8 cellular contexts compared by ENCODE assay signal in the genomic region with DNA sequence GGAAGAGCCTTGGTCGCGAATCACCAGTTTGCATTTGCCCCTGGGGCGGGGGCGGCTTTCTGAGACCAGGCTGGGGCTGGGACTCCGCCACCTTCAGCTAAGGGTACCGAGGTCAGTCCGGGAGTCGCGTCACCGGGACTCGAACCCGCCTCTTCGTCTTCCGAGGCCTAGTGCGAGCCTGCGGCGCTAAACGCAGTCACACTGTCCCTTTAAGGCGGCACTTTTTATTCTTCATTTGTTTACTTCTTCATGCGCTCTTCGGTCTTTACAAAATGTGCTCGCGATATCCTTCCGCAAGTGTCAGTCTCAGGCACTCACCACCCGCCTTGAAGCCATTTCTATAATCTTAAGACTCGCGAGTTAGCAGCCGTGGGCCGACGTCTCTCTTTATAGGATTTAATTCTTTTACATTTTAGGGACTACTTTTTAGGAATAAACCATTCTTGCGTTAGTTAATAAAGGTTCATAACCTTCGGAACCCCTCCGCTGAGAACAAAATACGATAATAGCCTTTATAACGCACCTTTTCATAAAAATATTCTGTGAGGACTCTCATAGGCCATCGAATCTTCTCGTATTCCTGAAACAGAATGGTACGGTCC. TPM values are rescaled to one million over a fixed set of nuclear protein-coding genes. Genes with fewer than 3 reads are reported as not detected.
DNase-seq lines count a peak whose midpoint lies in the region; ATAC-seq and TF ChIP-seq lines count a peak whose summit lies in the region.

No MANE protein-coding gene starts in this region.

- H3K9me2 ChIP-seq in Loucy (replicated peaks; ENCODE audit: low read depth, low read length) (no peaks in the 10 kb centered on the region), neural cell (ENCODE audit: insufficient read depth, low read length) (no peaks in the 10 kb centered on the region)

- peak; percentile 81 for TF ChIP-seq EP300 in neural cell (conservative IDR thresholded peaks at IDR 0.05; ENCODE audit: poor library complexity, severe bottlenecking)

- peaks cover 6% of the 10 kb centered on the region for H3F3A ChIP-seq in Loucy (ENCODE audit: low read depth)
- H3F3A ChIP-seq in neural cell (ENCODE audit: insufficient read depth, low read length, poor library complexity, severe bottlenecking), result peaks cover 4% of the 10 kb centered on the region

- peak overlapping the region; percentile 95 for H3K9ac ChIP-seq in Loucy (ENCODE audit: low read depth, low read length, poor library complexity, severe bottlenecking)
- H3K9ac ChIP-seq in neural cell (ENCODE audit: low read length), result peak overlapping the region; percentile 85
- peak overlapping the region; percentile 79 to 99 (median 95) for H3K9ac ChIP-seq in subcutaneous abdominal adipose tissue (ENCODE audit: low read length in 5 of 5)

- TF ChIP-seq CTCF in Loucy (conservative IDR thresholded peaks at IDR 0.05; ENCODE audit: low read length) (no peak), RWPE2 (IDR thresholded peaks at IDR 0.05; ENCODE audit: poor library complexity, severe bottlenecking) (no peak), fibroblast of villous mesenchyme (IDR thresholded peaks at IDR 0.05; ENCODE audit: insufficient read depth, low read depth, low read length) (no peak), neural cell (IDR thresholded peaks at IDR 0.05; ENCODE audit: poor library complexity, severe bottlenecking) (peak; percentile 32)

- H3K36me3 ChIP-seq in Loucy (ENCODE audit: insufficient read depth, low read length) (no peaks in the 10 kb centered on the region), RWPE2 (ENCODE audit: low read depth) (peaks cover 6% of the 10 kb centered on the region; the same call in 1 of the 2 replicates), neural cell (ENCODE audit: insufficient read depth, low read length) (no peaks in the 10 kb centered on the region), subcutaneous abdominal adipose tissue (ENCODE audit: control insufficient read depth in 5 of 5, insufficient read depth in 5 of 5, low read length in 5 of 5) (no peaks in the 10 kb centered on the region)

- H2AFZ ChIP-seq in Loucy (ENCODE audit: low read length) (peak overlapping the region; percentile 71), neural cell (ENCODE audit: low read depth, low read length) (peak overlapping the region; percentile 47)

- H3K9me3 ChIP-seq in Loucy (ENCODE audit: insufficient read depth, low read depth, low read length) (no peaks in the 10 kb centered on the region), RWPE2 (ENCODE audit: severe bottlenecking) (no peaks in the 10 kb centered on the region), neural cell (ENCODE audit: low read length) (no peaks in the 10 kb centered on the region), subcutaneous abdominal adipose tissue (ENCODE audit: control insufficient read depth in 5 of 5, low read length in 5 of 5) (no peaks in the 10 kb centered on the region)

- H3K27ac ChIP-seq in RWPE2 (ENCODE audit: poor library complexity, severe bottlenecking) (peak overlapping the region; percentile 80), neural cell (ENCODE audit: low read length) (peak overlapping the region; percentile 98), subcutaneous abdominal adipose tissue (ENCODE audit: low read depth, low read length) (peak overlapping the region; percentile 100)

- DNase-seq in GM03348 (ENCODE audit: low spot score) (peak; percentile 62), RWPE2 (ENCODE audit: low spot score) (no peak), fibroblast of villous mesenchyme (ENCODE audit: low read depth) (peak; percentile 97)
- peak; percentile 90 for DNase-seq in activated effector memory CD4-positive, alpha-beta T cell treated with anti-CD3 and anti-CD28 coated beads, Interleukin-2, amount 50 U/mL, for 16 hours

- ATAC-seq in RWPE2 (ENCODE audit: low read depth) (peak; percentile 5), HG03442 (IDR thresholded peaks at IDR 0.05; ENCODE audit: unreplicated experiment) (no peak)

- TF ChIP-seq RAD21 in neural cell (conservative IDR thresholded peaks at IDR 0.05), result peak; percentile 21

- H3K79me2 ChIP-seq in Loucy (ENCODE audit: insufficient read depth, low read length), result peaks cover 47% of the 10 kb centered on the region
- H3K79me2 ChIP-seq in neural cell (replicated peaks; ENCODE audit: insufficient read depth, low read length), result peaks cover 24% of the 10 kb centered on the region

- H3K27me3 ChIP-seq in Loucy (ENCODE audit: insufficient read depth, low read length, poor library complexity, severe bottlenecking), result no peaks in the 10 kb centered on the region
- H3K27me3 ChIP-seq in RWPE2 (ENCODE audit: insufficient read depth, poor library complexity, severe bottlenecking), result no peaks in the 10 kb centered on the region
- H3K27me3 ChIP-seq in neural cell (ENCODE audit: insufficient read depth, low read depth, low read length), result no peaks in the 10 kb centered on the region
- peaks cover 0 to 3% (median 0%) of the 10 kb centered on the region in 5 donors for H3K27me3 ChIP-seq in subcutaneous abdominal adipose tissue (ENCODE audit: control insufficient read depth in 5 of 5, insufficient read depth in 4 of 5, low read length in 5 of 5)

- H3K4me1 ChIP-seq in Loucy (ENCODE audit: insufficient read depth, low read length, poor library complexity, severe bottlenecking) (peaks cover 27% of the 10 kb centered on the region), RWPE2 (ENCODE audit: insufficient read depth, poor library complexity, severe bottlenecking) (peaks cover 18% of the 10 kb centered on the region), subcutaneous abdominal adipose tissue (ENCODE audit: control insufficient read depth in 5 of 5, insufficient read depth in 5 of 5, low read length in 5 of 5) (peaks cover 21 to 86% (median 73%) of the 10 kb centered on the region in 5 donors)

- H3K4me3 ChIP-seq in Loucy (ENCODE audit: low read length, poor library complexity, severe bottlenecking) (peak overlapping the region; percentile 78), RWPE2 (ENCODE audit: severe bottlenecking) (peak overlapping the region; percentile 66), fibroblast of villous mesenchyme (ENCODE audit: low read depth, low read length) (peak overlapping the region; percentile 79), neural cell (ENCODE audit: low read length) (peak overlapping the region; percentile 86), subcutaneous abdominal adipose tissue (ENCODE audit: low read depth in 1 of 5, low read length in 5 of 5) (peak overlapping the region; percentile 67 to 91 (median 79))

- H4K20me1 ChIP-seq in Loucy (ENCODE audit: insufficient read depth, low read length, poor library complexity, severe bottlenecking), result peaks cover 35% of the 10 kb centered on the region
- peaks cover 4% of the 10 kb centered on the region for H4K20me1 ChIP-seq in neural cell (ENCODE audit: insufficient read depth)

- H3K4me2 ChIP-seq in Loucy (ENCODE audit: low read depth, low read length, poor library complexity, severe bottlenecking) (peak overlapping the region; percentile 45), neural cell (ENCODE audit: low read length) (peak overlapping the region; percentile 22)

TF ChIP-seq in neural cell, 6 proteins besides CTCF, POLR2A, EP300 and RAD21:
- TF ChIP-seq SMC3 (conservative IDR thresholded peaks at IDR 0.05; ENCODE audit: poor library complexity) (peak; percentile 35), TAF1 (IDR thresholded peaks at IDR 0.05; ENCODE audit: low read depth) (peak; percentile 41), POLR2AphosphoS5 (IDR thresholded peaks at IDR 0.05) (peak; percentile 80), MXI1 (conservative IDR thresholded peaks at IDR 0.05; ENCODE audit: poor library complexity, severe bottlenecking) (peak; percentile 15), EZH2 (IDR thresholded peaks at IDR 0.05; ENCODE audit: borderline replicate concordance, insufficient read depth, low read length, poor library complexity, severe bottlenecking) (no peak)
- TF ChIP-seq, protein P1, sequence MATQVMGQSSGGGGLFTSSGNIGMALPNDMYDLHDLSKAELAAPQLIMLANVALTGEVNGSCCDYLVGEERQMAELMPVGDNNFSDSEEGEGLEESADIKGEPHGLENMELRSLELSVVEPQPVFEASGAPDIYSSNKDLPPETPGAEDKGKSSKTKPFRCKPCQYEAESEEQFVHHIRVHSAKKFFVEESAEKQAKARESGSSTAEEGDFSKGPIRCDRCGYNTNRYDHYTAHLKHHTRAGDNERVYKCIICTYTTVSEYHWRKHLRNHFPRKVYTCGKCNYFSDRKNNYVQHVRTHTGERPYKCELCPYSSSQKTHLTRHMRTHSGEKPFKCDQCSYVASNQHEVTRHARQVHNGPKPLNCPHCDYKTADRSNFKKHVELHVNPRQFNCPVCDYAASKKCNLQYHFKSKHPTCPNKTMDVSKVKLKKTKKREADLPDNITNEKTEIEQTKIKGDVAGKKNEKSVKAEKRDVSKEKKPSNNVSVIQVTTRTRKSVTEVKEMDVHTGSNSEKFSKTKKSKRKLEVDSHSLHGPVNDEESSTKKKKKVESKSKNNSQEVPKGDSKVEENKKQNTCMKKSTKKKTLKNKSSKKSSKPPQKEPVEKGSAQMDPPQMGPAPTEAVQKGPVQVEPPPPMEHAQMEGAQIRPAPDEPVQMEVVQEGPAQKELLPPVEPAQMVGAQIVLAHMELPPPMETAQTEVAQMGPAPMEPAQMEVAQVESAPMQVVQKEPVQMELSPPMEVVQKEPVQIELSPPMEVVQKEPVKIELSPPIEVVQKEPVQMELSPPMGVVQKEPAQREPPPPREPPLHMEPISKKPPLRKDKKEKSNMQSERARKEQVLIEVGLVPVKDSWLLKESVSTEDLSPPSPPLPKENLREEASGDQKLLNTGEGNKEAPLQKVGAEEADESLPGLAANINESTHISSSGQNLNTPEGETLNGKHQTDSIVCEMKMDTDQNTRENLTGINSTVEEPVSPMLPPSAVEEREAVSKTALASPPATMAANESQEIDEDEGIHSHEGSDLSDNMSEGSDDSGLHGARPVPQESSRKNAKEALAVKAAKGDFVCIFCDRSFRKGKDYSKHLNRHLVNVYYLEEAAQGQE (IDR thresholded peaks at IDR 0.05; ENCODE audit: borderline replicate concordance), result peak; percentile 32
TF ChIP-seq in neural cell: peak in this region for 5.

RNA-seq across cellular contexts. Expression of a gene that starts 0.6 kb away (rescaled TPM):
- 8.4 and 11.7 TPM in 2 replicates for total RNA-seq in fibroblast of villous mesenchyme
- 9.0 and 10.2 TPM in 2 replicates for polyA plus RNA-seq in neural cell
- 21.7 and 22.5 TPM in 2 replicates for polyA minus RNA-seq in neural cell

RNA-seq across cellular contexts. Expression of a gene that starts 12.2 kb away (rescaled TPM):
- total RNA-seq in fibroblast of villous mesenchyme, result 6.1 and 6.9 TPM in 2 replicates
- polyA plus RNA-seq in neural cell, result 3.1 and 8.4 TPM in 2 replicates
- polyA minus RNA-seq in neural cell, result 1.7 TPM in 2 replicates

RNA-seq across cellular contexts. Expression of a gene that starts 14.0 kb away (rescaled TPM):
- 6.1 and 6.9 TPM in 2 replicates for total RNA-seq in fibroblast of villous mesenchyme
- 13.9 and 17.9 TPM in 2 replicates for polyA plus RNA-seq in neural cell
- polyA minus RNA-seq in neural cell, result 12.2 and 14.1 TPM in 2 replicates

RNA-seq across cellular contexts. Expression of a gene that starts 15.4 kb away (rescaled TPM):
- total RNA-seq in fibroblast of villous mesenchyme, result 41.9 and 62.6 TPM in 2 replicates
- 0.36 and 1.3 TPM in 2 replicates for polyA plus RNA-seq in neural cell
- polyA minus RNA-seq in neural cell, result 1.2 and 3.9 TPM in 2 replicates
